In genomic region chr9:38447703-38448102, GRCh38 we compare ENCODE assay signal across 28 cellular contexts. TPM values are rescaled to one million over a fixed set of nuclear protein-coding genes. Genes with fewer than 3 reads are reported as not detected.
"Had no signal": no experiment of that assay in that cellular context is flagged by ENCODE, and none has a peak within 500 bp of the region (broad histone marks: within the 10 kb centered on the region; RNA-seq: fewer than 3 reads in every experiment).

No MANE protein-coding gene starts in this region.

- H3K27ac ChIP-seq: stomach, suprapubic skin, testis, thoracic aorta, thyroid gland, tibial artery, transverse colon, upper lobe of left lung, upper lobe of right lung, uterus, vagina had no signal

- FAIRE-seq: urothelium cell line had no signal

- H3K9me3 ChIP-seq: suprapubic skin, testis, thyroid gland, upper lobe of right lung, vagina had no signal

- DNase-seq: stimulated activated CD4-positive, alpha-beta T cell treated with anti-CD3 and anti-CD28 coated beads, Interleukin-2, amount 100 ng/mL, for 48 hours; stimulated activated CD4-positive, alpha-beta T cell treated with anti-CD3 and anti-CD28 coated beads, Interleukin-4, amount 100 ng/mL, for 1 hour; stimulated activated CD4-positive, alpha-beta T cell treated with anti-CD3 and anti-CD28 coated beads, Interleukin-4, amount 100 ng/mL, for 24 hours; stimulated activated CD4-positive, alpha-beta T cell treated with anti-CD3 and anti-CD28 coated beads, Interleukin-4, amount 100 ng/mL, for 4 hours; stimulated activated CD8-positive, alpha-beta memory T cell treated with anti-CD3 and anti-CD28 coated beads, Interleukin-4, amount 100 ng/mL, for 48 hours; stimulated activated naive B cell treated with anti-CD40 and anti-IgM and Interleukin-4, amounts not matched to agents 10 μg/mL and 1 μg/mL and 100 μg/mL, for 72 hours; stimulated activated naive CD4-positive, alpha-beta T cell; stimulated activated naive CD4-positive, alpha-beta T cell treated with Interleukin-2 at 50 U/mL for 16 hours; stimulated activated naive CD8-positive, alpha-beta T cell treated with anti-CD3 and anti-CD28 coated beads, Interleukin-15, amount 100 ng/mL, for 72 hours; stimulated activated naive CD8-positive, alpha-beta T cell treated with anti-CD3 and anti-CD28 coated beads, Interleukin-15, Interleukin-2, amounts not matched to agents 100 U/mL and 50 U/mL, for 24 hours; stomach; substantia nigra; testis; thyroid gland; tibial artery; transverse colon; trophoblast cell; upper lobe of left lung; upper lobe of right lung; uterus had no signal

- ATAC-seq: stimulated activated effector memory CD8-positive, alpha-beta T cell treated with anti-CD3 and anti-CD28 coated beads, Interleukin-12 subunit alpha, Interleukin-12 subunit beta, amount 100 ng/mL, for 72 hours; stimulated activated memory B cell treated with anti-CD40 and anti-IgM and Interleukin-4, amounts not matched to agents 10 μg/mL and 1 μg/mL and 100 μg/mL, for 72 hours; stimulated activated naive B cell treated with anti-CD40 and anti-IgM and Interleukin-4, amounts not matched to agents 10 μg/mL and 1 μg/mL and 100 μg/mL, for 72 hours; stimulated activated naive CD8-positive, alpha-beta T cell treated with anti-CD3 and anti-CD28 coated beads, Interleukin-15, amount 100 ng/mL, for 72 hours; stimulated activated naive CD8-positive, alpha-beta T cell treated with anti-CD3 and anti-CD28 coated beads, Interleukin-15, Interleukin-2, amounts not matched to agents 100 U/mL and 50 U/mL, for 24 hours; upper lobe of right lung had no signal

- H3K4me3 ChIP-seq: stomach, suprapubic skin, testis, thoracic aorta, thyroid gland, tibial artery, transverse colon, upper lobe of left lung, upper lobe of right lung, uterus, vagina had no signal

- H3K27me3 ChIP-seq: stomach, testis, thyroid gland, tibial artery, transverse colon, upper lobe of left lung, upper lobe of right lung, uterus, vagina had no signal

- H3K4me1 ChIP-seq: suprapubic skin, testis, thyroid gland, tibial artery, transverse colon, upper lobe of left lung, upper lobe of right lung, uterus, vagina had no signal

- H3K36me3 ChIP-seq: stomach, suprapubic skin, thoracic aorta, thyroid gland, tibial artery, transverse colon, upper lobe of left lung, upper lobe of right lung, uterus, vagina had no signal

RNA-seq across cellular contexts. Expression of gene IGFBPL1, which starts 23.4 kb away (rescaled TPM):
- total RNA-seq: subcutaneous adipose tissue, suprapubic skin, transverse colon, ureter, vagina had no signal
